17 cellular contexts compared by ENCODE assay signal in genomic region chr14:78790262-78790661, GRCh38.
A peak's percentile ranks its signal among the peaks of the same experiment; 100 is the strongest.
DNase-seq lines count a peak whose midpoint lies in the region; ATAC-seq, FAIRE-seq and TF ChIP-seq lines count a peak whose summit lies in the region.
"Had no signal": no experiment of that assay in that cellular context is flagged by ENCODE, and none has a peak within 500 bp of the region (broad histone marks: within the 10 kb centered on the region; RNA-seq: fewer than 3 reads in every experiment).

No MANE protein-coding gene starts in this region.

- POLR2A ChIA-PET in PC-3 (lab: Charles Lee; ENCODE audit: unreplicated experiment) = no interaction called here
- POLR2A ChIA-PET in CD8-positive, alpha-beta T cell (lab: Charles Lee) = no interaction called here

- no peak overlapping the region for H3K4me3 Mint-ChIP-seq in CD8-positive, alpha-beta T cell
- H3K4me3 Mint-ChIP-seq: T-cell had no signal

- H3K4me3 ChIP-seq in PC-3 (ENCODE audit: low read length) (no peak overlapping the region), smooth muscle cell (no peak overlapping the region), kidney (ENCODE audit: low read length in 2 of 2) (no peak overlapping the region)
- no peak overlapping the region for H3K4me3 ChIP-seq in CD8-positive, alpha-beta T cell (ENCODE audit: low read depth, low read length)
- H3K4me3 ChIP-seq: A549, prostate gland had no signal

- H3K36me3 ChIP-seq in PC-3 (ENCODE audit: low read depth, low read length) = no peaks in the 10 kb centered on the region
- H3K36me3 ChIP-seq in smooth muscle cell (ENCODE audit: low read depth) = no peaks in the 10 kb centered on the region
- H3K36me3 ChIP-seq in CD8-positive, alpha-beta T cell (ENCODE audit: insufficient read depth, low read length) = no peaks in the 10 kb centered on the region
- no peaks in the 10 kb centered on the region for H3K36me3 ChIP-seq in kidney (ENCODE audit: control insufficient read depth in 1 of 2, insufficient read depth in 2 of 2, low read length in 2 of 2)
- H3K36me3 ChIP-seq: prostate gland had no signal

- no peak overlapping the region for H3K4me2 ChIP-seq in PC-3 (ENCODE audit: low read length)
- no peak overlapping the region for H3K4me2 ChIP-seq in smooth muscle cell
- H3K4me2 ChIP-seq: A549 had no signal

- no peak overlapping the region for H3K27ac Mint-ChIP-seq in CD8-positive, alpha-beta T cell
- H3K27ac Mint-ChIP-seq: T-cell had no signal

- intact Hi-C loops in PC-3 (cut with micrococcal nuclease) (no loop called here), kidney (cut with DNase I) (no loop called here)
- intact Hi-C loops in CD8-positive, alpha-beta T cell (cut with DNase I, micrococcal nuclease) = no loop called here

- CTCF ChIA-PET in PC-3 (lab: Charles Lee) = interaction anchor here (0.5 to 0.7 kb wide), 3 partner anchors 10 to 81 kb away, joined by 3 read pairs; no protein-coding TSS in a partner anchor
- CTCF ChIA-PET in CD8-positive, alpha-beta T cell (lab: Charles Lee) = no interaction called here

- peak; percentile 37; the same call in 1 of the 2 replicates for TF ChIP-seq CTCF in PC-3 (conservative IDR thresholded peaks at IDR 0.05; ENCODE audit: low read depth, low read length)
- peak; percentile 11 for TF ChIP-seq CTCF in foreskin keratinocyte (conservative IDR thresholded peaks at IDR 0.05)
- TF ChIP-seq CTCF in smooth muscle cell (IDR thresholded peaks at IDR 0.05; ENCODE audit: borderline replicate concordance, insufficient read depth, poor library complexity, severe bottlenecking) = peak; percentile 5
- no peak for TF ChIP-seq CTCF in CD8-positive, alpha-beta T cell (IDR thresholded peaks at IDR 0.05)
- no peak for TF ChIP-seq CTCF in kidney (IDR thresholded peaks at IDR 0.05; ENCODE audit: borderline replicate concordance, extremely low read depth, insufficient read depth)

- H3K9me3 Mint-ChIP-seq in CD8-positive, alpha-beta T cell = peaks cover 3% of the 10 kb centered on the region
- H3K9me3 Mint-ChIP-seq: T-cell had no signal

- no peaks in the 10 kb centered on the region for H3K4me1 ChIP-seq in PC-3 (ENCODE audit: insufficient read depth, low read length)
- H3K4me1 ChIP-seq in foreskin keratinocyte = no peaks in the 10 kb centered on the region
- no peaks in the 10 kb centered on the region for H3K4me1 ChIP-seq in smooth muscle cell (ENCODE audit: low read depth)
- H3K4me1 ChIP-seq in CD8-positive, alpha-beta T cell (ENCODE audit: insufficient read depth, low read length) = no peaks in the 10 kb centered on the region
- no peaks in the 10 kb centered on the region for H3K4me1 ChIP-seq in kidney (ENCODE audit: control insufficient read depth in 1 of 2, insufficient read depth in 1 of 2, low read depth in 1 of 2, low read length in 2 of 2)
- H3K4me1 ChIP-seq: A549, prostate gland had no signal

- no peaks in the 10 kb centered on the region for H3K27me3 Mint-ChIP-seq in CD8-positive, alpha-beta T cell (ENCODE audit: low read depth)
- H3K27me3 Mint-ChIP-seq: T-cell had no signal

- H3K27me3 ChIP-seq in PC-3 (ENCODE audit: low read length) (no peaks in the 10 kb centered on the region), foreskin keratinocyte (no peaks in the 10 kb centered on the region), smooth muscle cell (ENCODE audit: low read depth) (no peaks in the 10 kb centered on the region)
- no peaks in the 10 kb centered on the region for H3K27me3 ChIP-seq in CD8-positive, alpha-beta T cell (ENCODE audit: insufficient read depth, low read length)

- H3K9me3 ChIP-seq in PC-3 (ENCODE audit: low read length) (no peaks in the 10 kb centered on the region), smooth muscle cell (replicated peaks; ENCODE audit: low read depth) (no peaks in the 10 kb centered on the region), kidney (ENCODE audit: control insufficient read depth in 1 of 2, low read length in 2 of 2) (no peaks in the 10 kb centered on the region)
- H3K9me3 ChIP-seq in CD8-positive, alpha-beta T cell (ENCODE audit: low read length) = no peaks in the 10 kb centered on the region
- H3K9me3 ChIP-seq: A549, prostate gland had no signal

- DNase-seq in NCI-H82 (lab: John Stamatoyannopoulos, UW) (peak; percentile 58), NCI-H82 treated with DMSO at 0.1 percent for 48 hours (lab: John Stamatoyannopoulos, UW; ENCODE audit: unreplicated experiment) (no peak), PC-3 (no peak), foreskin keratinocyte (no peak), smooth muscle cell (lab: John Stamatoyannopoulos, UW; ENCODE audit: unreplicated experiment) (no peak), NCI-H2196 (lab: John Stamatoyannopoulos, UW; ENCODE audit: unreplicated experiment) (no peak), kidney (no peak)
- no peak for DNase-seq in CD8-positive, alpha-beta T cell
- DNase-seq: activated CD4-positive, CD25-positive, alpha-beta regulatory T cell treated with anti-CD3 and anti-CD28 coated beads, Interleukin-2, amount 50 U/mL, for 72 hours; COR-L47; midbrain; NCI-H1436; NK-92 treated with Interleukin-12 subunit alpha and Interleukin-12 subunit beta, amount 100 ng/mL, for 24 hours; T-cell had no signal

- H2AFZ ChIP-seq in PC-3 (ENCODE audit: low read length) (no peak overlapping the region), smooth muscle cell (ENCODE audit: low read depth) (no peak overlapping the region)

- H3K27ac ChIP-seq in PC-3 (ENCODE audit: low read length) = no peak overlapping the region
- no peak overlapping the region for H3K27ac ChIP-seq in foreskin keratinocyte
- no peak overlapping the region for H3K27ac ChIP-seq in smooth muscle cell (ENCODE audit: low read depth)
- H3K27ac ChIP-seq in CD8-positive, alpha-beta T cell (ENCODE audit: low read depth, low read length) = no peak overlapping the region
- H3K27ac ChIP-seq in kidney (ENCODE audit: low read depth in 2 of 2, low read length in 2 of 2) = no peak overlapping the region
- H3K27ac ChIP-seq: A549, prostate gland had no signal

- ATAC-seq in PC-3 (no peak), foreskin keratinocyte (no peak)
- ATAC-seq in CD8-positive, alpha-beta T cell = no peak
- ATAC-seq: T-cell had no signal

- 24% methylated on average over 2 of the region's 2 CpGs for WGBS in smooth muscle cell (ENCODE audit: low lambda C conversion rate)

- H3K79me2 ChIP-seq in PC-3 (ENCODE audit: low read length) (no peaks in the 10 kb centered on the region), smooth muscle cell (ENCODE audit: low read depth) (no peaks in the 10 kb centered on the region)

- BruUV-seq in PC-3 (replicated peaks; lab: Mats Ljungman, UMichigan) = no TSS peak

- H3K9ac ChIP-seq in PC-3 (ENCODE audit: low read length) (no peak overlapping the region), smooth muscle cell (ENCODE audit: low read depth) (no peak overlapping the region), kidney (ENCODE audit: low read length in 2 of 2) (no peak overlapping the region)

- H3F3A ChIP-seq in PC-3 (ENCODE audit: low read length, unreplicated experiment) = no peaks in the 10 kb centered on the region
- H3F3A ChIP-seq in smooth muscle cell (ENCODE audit: low read depth) = no peaks in the 10 kb centered on the region

- H3K4me1 Mint-ChIP-seq in CD8-positive, alpha-beta T cell (ENCODE audit: low read depth) = no peaks in the 10 kb centered on the region
- H3K4me1 Mint-ChIP-seq: T-cell had no signal

- no peaks in the 10 kb centered on the region for H4K20me1 ChIP-seq in PC-3 (ENCODE audit: low read length)
- no peaks in the 10 kb centered on the region for H4K20me1 ChIP-seq in smooth muscle cell (ENCODE audit: low read depth)

- no peaks in the 10 kb centered on the region for H3K9me2 ChIP-seq in PC-3 (replicated peaks; ENCODE audit: low read length)

- H3K36me3 Mint-ChIP-seq in CD8-positive, alpha-beta T cell = no peaks in the 10 kb centered on the region
- H3K36me3 Mint-ChIP-seq: T-cell had no signal

- FAIRE-seq in kidney (lab: Jason Lieb, UNC) = no peak
- FAIRE-seq: A549, colon had no signal

Comparison
In these comparisons a context has a peak if more than half of its experiments do, and no peak if none do; other contexts are left out.
1. CTCF ChIP-seq: peak in PC-3 (single experiment), foreskin keratinocyte (single experiment) and smooth muscle cell (single experiment); none in CD8-positive, alpha-beta T cell (single experiment) and kidney (single experiment).